In the genomic region with DNA sequence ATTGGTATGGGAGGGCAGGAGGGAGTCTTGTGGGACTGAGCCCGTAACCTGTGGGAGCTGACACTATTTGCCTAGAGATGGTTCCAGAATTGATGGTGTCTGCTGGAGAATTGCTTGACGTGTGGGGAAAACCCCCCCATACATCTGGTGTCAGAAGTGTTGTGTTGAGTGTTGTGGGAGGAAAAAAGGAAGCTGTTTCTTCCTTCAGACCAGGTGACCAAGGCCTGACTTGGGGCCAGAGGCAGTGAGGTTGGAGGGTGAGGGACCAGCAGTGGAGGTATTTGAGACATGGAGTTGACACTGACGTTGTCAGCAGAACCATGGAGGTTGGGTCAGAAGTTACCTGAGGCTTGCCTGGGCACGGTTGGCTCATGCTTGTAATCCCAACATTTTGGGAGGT, we compare ENCODE assay signal across 17 cellular contexts. TPM values are rescaled to one million over a fixed set of nuclear protein-coding genes. Genes with fewer than 3 reads are reported as not detected.
DNase-seq lines count a peak whose midpoint lies in the region; ATAC-seq, FAIRE-seq and TF ChIP-seq lines count a peak whose summit lies in the region.
"Had no signal": no experiment of that assay in that cellular context is flagged by ENCODE, and none has a peak within 500 bp of the region (broad histone marks: within the 10 kb centered on the region; RNA-seq: fewer than 3 reads in every experiment).

No MANE protein-coding gene starts in this region.

- H3K36me3 ChIP-seq in CD4-positive, alpha-beta memory T cell (ENCODE audit: insufficient read depth, low read length) = peaks cover 4% of the 10 kb centered on the region
- peaks cover 0 to 18% (median 0%) of the 10 kb centered on the region in 3 experiments for H3K36me3 ChIP-seq in naive thymus-derived CD4-positive, alpha-beta T cell (ENCODE audit: control insufficient read depth in 2 of 3, insufficient read depth in 3 of 3, low read length in 3 of 3)
- H3K36me3 ChIP-seq: right lobe of liver had no signal

- H3K27ac Mint-ChIP-seq in CD4-positive, alpha-beta memory T cell = peak overlapping the region; percentile 69 to 91 (median 87)
- H3K27ac Mint-ChIP-seq in activated B cell treated with CpG ODN at 0.5 μM for 24 hours = peak overlapping the region; percentile 99
- peak overlapping the region; percentile 72 to 99 (median 84) for H3K27ac Mint-ChIP-seq in naive thymus-derived CD4-positive, alpha-beta T cell

- no peaks in the 10 kb centered on the region for H3K27me3 Mint-ChIP-seq in CD4-positive, alpha-beta memory T cell
- no peaks in the 10 kb centered on the region for H3K27me3 Mint-ChIP-seq in activated B cell treated with CpG ODN at 0.5 μM for 24 hours
- H3K27me3 Mint-ChIP-seq in naive thymus-derived CD4-positive, alpha-beta T cell = no peaks in the 10 kb centered on the region

- no peak overlapping the region for H3K4me3 ChIP-seq in CD4-positive, alpha-beta memory T cell (ENCODE audit: low read length in 2 of 2)
- H3K4me3 ChIP-seq in naive thymus-derived CD4-positive, alpha-beta T cell (ENCODE audit: low read length) = no peak overlapping the region
- H3K4me3 ChIP-seq: right lobe of liver had no signal

- peak overlapping the region in 7 of 8 donors; percentile 6 to 75 (median 42) for H3K4me3 Mint-ChIP-seq in CD4-positive, alpha-beta memory T cell
- H3K4me3 Mint-ChIP-seq in activated B cell treated with CpG ODN at 0.5 μM for 24 hours = peak overlapping the region; percentile 60
- H3K4me3 Mint-ChIP-seq in naive thymus-derived CD4-positive, alpha-beta T cell = peak overlapping the region in 7 of 10 donors; percentile 2 to 71 (median 61)

- no peak for DNase-seq in CD4-positive, alpha-beta memory T cell
- DNase-seq in GM12891 (ENCODE audit: insufficient read length, low spot score) (no peak), activated B cell treated with CpG ODN at 0.5 μM for 24 hours (peak; percentile 27), NCI-H2107 (lab: John Stamatoyannopoulos, UW) (no peak), OCI-M1 (lab: John Stamatoyannopoulos, UW) (no peak), cerebellar nuclear complex (lab: John Stamatoyannopoulos, UW) (no peak)
- no peak for DNase-seq in naive thymus-derived CD4-positive, alpha-beta T cell
- DNase-seq: COR-L47; erythroblast; NCI-H526 treated with DMSO at 0.1 percent for 48 hours; right lobe of liver; stimulated activated CD4-positive, alpha-beta T cell treated with anti-CD3 and anti-CD28 coated beads, Interleukin-4, amount 100 ng/mL, for 1 hour had no signal

- FAIRE-seq in GM12891 (lab: Jason Lieb, UNC) = peak; percentile 69
- FAIRE-seq: colon, RCC 7860, urothelium cell line had no signal

- H3K36me3 Mint-ChIP-seq in CD4-positive, alpha-beta memory T cell = peaks cover 26 to 37% of the 10 kb centered on the region in 2 donors
- peaks cover 43% of the 10 kb centered on the region for H3K36me3 Mint-ChIP-seq in activated B cell treated with CpG ODN at 0.5 μM for 24 hours (ENCODE audit: low read depth)
- H3K36me3 Mint-ChIP-seq in naive thymus-derived CD4-positive, alpha-beta T cell = peaks cover 16 to 36% (median 30%) of the 10 kb centered on the region in 5 donors

- H3K9me3 Mint-ChIP-seq in CD4-positive, alpha-beta memory T cell = peaks cover 0 to 3% (median 0%) of the 10 kb centered on the region in 8 donors
- H3K9me3 Mint-ChIP-seq in activated B cell treated with CpG ODN at 0.5 μM for 24 hours = peaks cover 3% of the 10 kb centered on the region
- peaks cover 0 to 8% (median 0%) of the 10 kb centered on the region in 11 donors for H3K9me3 Mint-ChIP-seq in naive thymus-derived CD4-positive, alpha-beta T cell

- peaks cover 59% of the 10 kb centered on the region for H3K4me1 ChIP-seq in CD4-positive, alpha-beta memory T cell (ENCODE audit: insufficient read depth, low read length)
- H3K4me1 ChIP-seq in naive thymus-derived CD4-positive, alpha-beta T cell (ENCODE audit: control insufficient read depth in 2 of 2, insufficient read depth in 2 of 2, low read length in 2 of 2) = peaks cover 37 to 52% of the 10 kb centered on the region in 2 donors
- H3K4me1 ChIP-seq: right lobe of liver had no signal

- peaks cover 43 to 70% (median 52%) of the 10 kb centered on the region in 4 donors for H3K4me1 Mint-ChIP-seq in CD4-positive, alpha-beta memory T cell
- H3K4me1 Mint-ChIP-seq in activated B cell treated with CpG ODN at 0.5 μM for 24 hours = peaks cover 75% of the 10 kb centered on the region
- peaks cover 38 to 68% (median 62%) of the 10 kb centered on the region in 7 donors for H3K4me1 Mint-ChIP-seq in naive thymus-derived CD4-positive, alpha-beta T cell

- no peak for TF ChIP-seq CTCF in activated B cell treated with CpG ODN at 0.5 μM for 24 hours (IDR thresholded peaks at IDR 0.05)

- no peaks in the 10 kb centered on the region for H3K27me3 ChIP-seq in CD4-positive, alpha-beta memory T cell (ENCODE audit: insufficient read depth, low read length)
- H3K27me3 ChIP-seq in naive thymus-derived CD4-positive, alpha-beta T cell (ENCODE audit: control insufficient read depth in 2 of 2, insufficient read depth in 2 of 2, low read length in 2 of 2) = no peaks in the 10 kb centered on the region
- H3K27me3 ChIP-seq: right lobe of liver had no signal

- H3K9me3 ChIP-seq in CD4-positive, alpha-beta memory T cell (ENCODE audit: control insufficient read depth in 1 of 2, low read length in 2 of 2) = no peaks in the 10 kb centered on the region
- H3K9me3 ChIP-seq in naive thymus-derived CD4-positive, alpha-beta T cell (ENCODE audit: control insufficient read depth in 2 of 3, low read length in 3 of 3) = no peaks in the 10 kb centered on the region
- H3K9me3 ChIP-seq: right lobe of liver had no signal

- POLR2A ChIA-PET in CD4-positive, alpha-beta memory T cell (lab: Charles Lee; ENCODE audit: partially characterized antibody) = interaction anchor here (1.3 to 10.9 kb wide), 6 partner anchors 9 to 218 kb away, joined by 3 to 188 read pairs (median 4); a partner anchor contains a TSS
- POLR2A ChIA-PET in activated B cell treated with CpG ODN at 0.5 μM for 24 hours (lab: Charles Lee) = interaction anchor here (0.5 to 3.8 kb wide), 16 partner anchors 9 to 1414 kb away, joined by 3 to 45 read pairs (median 4); a partner anchor contains a TSS
- POLR2A ChIA-PET in naive thymus-derived CD4-positive, alpha-beta T cell (lab: Charles Lee) = interaction anchor here (0.6 to 1.7 kb wide), 4 partner anchors 11 to 169 kb away, joined by 3 to 5 read pairs (median 3); a partner anchor contains a TSS

- H3K27ac ChIP-seq in CD4-positive, alpha-beta memory T cell (ENCODE audit: low read depth, low read length) = no peak overlapping the region
- H3K27ac ChIP-seq in naive thymus-derived CD4-positive, alpha-beta T cell (ENCODE audit: low read depth, low read length) = no peak overlapping the region
- H3K27ac ChIP-seq: right lobe of liver had no signal

- CTCF ChIA-PET in CD4-positive, alpha-beta memory T cell (lab: Charles Lee; ENCODE audit: partially characterized antibody) = interaction anchor here (1.3 kb wide), 1 partner anchor 37 kb away, joined by 3 read pairs; no protein-coding TSS in a partner anchor
- CTCF ChIA-PET in activated B cell treated with CpG ODN at 0.5 μM for 24 hours (lab: Charles Lee) = interaction anchor here (1.2 to 1.9 kb wide), 3 partner anchors 8 to 45 kb away, joined by 4 to 8 read pairs (median 5); a partner anchor contains a TSS
- CTCF ChIA-PET in naive thymus-derived CD4-positive, alpha-beta T cell (lab: Charles Lee) = interaction anchor here (1.0 to 1.7 kb wide), 2 partner anchors 25 to 237 kb away, joined by 3 to 5 read pairs; a partner anchor contains a TSS

- ATAC-seq in activated B cell treated with CpG ODN at 0.5 μM for 24 hours (ENCODE audit: low read depth) = peak; percentile 10
- no peak for ATAC-seq in naive thymus-derived CD4-positive, alpha-beta T cell
- ATAC-seq: HCT116, right lobe of liver had no signal

- no peak for TF ChIP-seq POLR2A in GM12891 (IDR thresholded peaks at IDR 0.05; ENCODE audit: low read depth, low read length)

- intact Hi-C loops in CD4-positive, alpha-beta memory T cell (cut with micrococcal nuclease) = no loop called here
- intact Hi-C loops in activated B cell treated with CpG ODN at 0.5 μM for 24 hours (cut with micrococcal nuclease) = no loop called here
- intact Hi-C loops in naive thymus-derived CD4-positive, alpha-beta T cell (cut with micrococcal nuclease) = no loop called here

TF ChIP-seq in GM12891, 5 proteins besides CTCF, POLR2A, EP300 and RAD21:
- TF ChIP-seq TAF1 (IDR thresholded peaks at IDR 0.05; ENCODE audit: low read depth, low read length) = no peak
- no peak for TF ChIP-seq POU2F2 (IDR thresholded peaks at IDR 0.05; ENCODE audit: low read depth, low read length)
- TF ChIP-seq SPI1 (IDR thresholded peaks at IDR 0.05; ENCODE audit: low read depth, low read length) = no peak
- TF ChIP-seq PAX5 (IDR thresholded peaks at IDR 0.05; ENCODE audit: insufficient read depth, low read length, severe bottlenecking) = no peak
- no peak for TF ChIP-seq POLR2AphosphoS5 (IDR thresholded peaks at IDR 0.05; ENCODE audit: low read depth, low read length)

RNA-seq across cellular contexts. Expression of a gene that starts 8.3 kb away (rescaled TPM):
- total RNA-seq in CD4-positive, alpha-beta memory T cell = 10 to 100 TPM; 64.8 to 75.6 TPM
- 1 to 10 TPM; 3.2 to 8.4 TPM for polyA plus RNA-seq in CD4-positive, alpha-beta memory T cell
- polyA plus RNA-seq in GM12891 (2012; ENCODE audit: low read depth, missing spikeins) = 0.86 TPM
- 36.8 and 44.2 TPM in 2 replicates for total RNA-seq in activated B cell treated with CpG ODN at 0.5 μM for 24 hours
- 10 to 100 TPM; 12.0 to 87.1 (median 49.8) TPM for total RNA-seq in naive thymus-derived CD4-positive, alpha-beta T cell
- 1 to 10 TPM; 6.8 to 6.9 TPM for polyA plus RNA-seq in naive thymus-derived CD4-positive, alpha-beta T cell
- total RNA-seq: myocyte, right lobe of liver had no signal

RNA-seq across cellular contexts. Expression of a gene that starts 39.1 kb away (rescaled TPM):
- total RNA-seq in CD4-positive, alpha-beta memory T cell = 10 to 100 TPM; 26.3 to 27.5 TPM
- 10 to 100 TPM; 34.1 to 34.4 TPM for polyA plus RNA-seq in CD4-positive, alpha-beta memory T cell
- polyA plus RNA-seq in GM12891 (2012; ENCODE audit: low read depth, missing spikeins) = 20.4 TPM
- total RNA-seq in activated B cell treated with CpG ODN at 0.5 μM for 24 hours = 20.9 and 22.4 TPM in 2 replicates
- 10 to 100 TPM; 14.8 to 32.8 (median 29.2) TPM for total RNA-seq in naive thymus-derived CD4-positive, alpha-beta T cell
- 10 to 100 TPM; 46.0 to 51.6 TPM for polyA plus RNA-seq in naive thymus-derived CD4-positive, alpha-beta T cell

RNA-seq across cellular contexts. Expression of a gene that starts 56.8 kb away (rescaled TPM):
- total RNA-seq in CD4-positive, alpha-beta memory T cell = 1 to 10 TPM; 2.9 to 3.9 TPM
- polyA plus RNA-seq in CD4-positive, alpha-beta memory T cell = 1 to 10 TPM; 2.3 to 5.3 TPM
- polyA plus RNA-seq in GM12891 (2012; ENCODE audit: low read depth, missing spikeins) = 7.6 TPM
- total RNA-seq in activated B cell treated with CpG ODN at 0.5 μM for 24 hours = 23.5 and 23.6 TPM in 2 replicates
- 10 to 100 TPM in 1 of 5 experiments, 1 to 10 TPM in 4; 1.4 to 14.4 (median 3.0) TPM for total RNA-seq in naive thymus-derived CD4-positive, alpha-beta T cell
- polyA plus RNA-seq in naive thymus-derived CD4-positive, alpha-beta T cell = 1 to 10 TPM; 2.0 to 3.7 TPM
